21 cellular contexts compared by ENCODE assay signal in the genomic region with DNA sequence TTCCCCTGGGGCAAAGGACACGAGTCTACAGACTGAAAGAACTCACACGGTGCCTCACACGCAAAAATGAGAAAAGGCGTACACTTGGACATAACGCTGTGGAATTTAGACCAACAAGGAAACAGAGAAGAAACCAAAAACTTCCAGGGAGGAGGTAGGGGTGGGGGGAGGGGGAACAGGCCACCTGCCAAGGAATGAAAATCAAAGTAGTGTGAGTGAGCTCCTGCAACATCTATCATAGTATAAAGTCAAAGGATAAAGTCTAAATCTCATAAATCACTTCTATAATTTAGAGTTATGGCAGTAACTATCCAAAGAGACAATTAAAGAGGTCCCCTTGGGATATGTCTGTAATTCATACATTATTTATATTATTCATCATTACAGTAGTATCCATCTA. TPM values are rescaled to one million over a fixed set of nuclear protein-coding genes. Genes with fewer than 3 reads are reported as not detected.
A peak's percentile ranks its signal among the peaks of the same experiment; 100 is the strongest.
DNase-seq lines count a peak whose midpoint lies in the region; ATAC-seq and TF ChIP-seq lines count a peak whose summit lies in the region.
"Had no signal": no experiment of that assay in that cellular context is flagged by ENCODE, and none has a peak within 500 bp of the region (broad histone marks: within the 10 kb centered on the region; RNA-seq: fewer than 3 reads in every experiment).

No MANE protein-coding gene starts in this region.

- H3K27ac ChIP-seq in HCT116 (ENCODE audit: low read depth, low read length) (0 out of 2 replicates have a peak overlapping the region, but pooled peaks have one; percentile 37), SK-N-MC (no peak overlapping the region), neural progenitor cell (no peak overlapping the region)
- H3K27ac ChIP-seq: BLaER1 treated with 17β-estradiol and CSF1 and Interleukin-3, amounts not matched to agents 10 nM and 100 nM had no signal

- H3K9ac ChIP-seq in HCT116 (ENCODE audit: low read length) (0 out of 2 replicates have a peak overlapping the region, but pooled peaks have one; percentile 4), SK-N-MC (ENCODE audit: insufficient read length) (no peak overlapping the region), neural progenitor cell (no peak overlapping the region)
- H3K9ac ChIP-seq: BLaER1 treated with 17β-estradiol and CSF1 and Interleukin-3, amounts not matched to agents 10 nM and 100 nM had no signal

- H4K20me1 ChIP-seq in HCT116 (ENCODE audit: insufficient read depth) = no peaks in the 10 kb centered on the region
- no peaks in the 10 kb centered on the region for H4K20me1 ChIP-seq in neural progenitor cell (ENCODE audit: low read depth)
- H4K20me1 ChIP-seq: BLaER1 treated with 17β-estradiol and CSF1 and Interleukin-3, amounts not matched to agents 10 nM and 100 nM had no signal

- H3K4me3 Mint-ChIP-seq in mesothelial cell of epicardium (no peak overlapping the region), neural progenitor cell (no peak overlapping the region)
- no peak overlapping the region for H3K4me3 Mint-ChIP-seq in activated CD4-positive, alpha-beta T cell treated with anti-CD3 and anti-CD28 coated beads for 36 hours
- no peak overlapping the region for H3K4me3 Mint-ChIP-seq in stimulated activated naive B cell treated with anti-CD40 and anti-IgM and Interleukin-4, amounts not matched to agents 10 μg/mL and 1 μg/mL and 100 μg/mL, for 72 hours
- H3K4me3 Mint-ChIP-seq: B cell; CD8-positive, alpha-beta T cell had no signal

- no peak overlapping the region for H3K4me3 ChIP-seq in HCT116 (replicated peaks in 1 of 2; ENCODE audit: low read depth in 1 of 2, low read length in 2 of 2)
- 0 out of 2 replicates have a peak overlapping the region, but pooled peaks have one; percentile 6 for H3K4me3 ChIP-seq in SK-N-MC
- no peak overlapping the region for H3K4me3 ChIP-seq in neural progenitor cell
- H3K4me3 ChIP-seq: BLaER1 treated with 17β-estradiol and CSF1 and Interleukin-3, amounts not matched to agents 10 nM and 100 nM; GM12878 had no signal

- H3K4me1 Mint-ChIP-seq in mesothelial cell of epicardium = peaks cover 13% of the 10 kb centered on the region
- peaks cover 5% of the 10 kb centered on the region for H3K4me1 Mint-ChIP-seq in neural progenitor cell
- no peaks in the 10 kb centered on the region for H3K4me1 Mint-ChIP-seq in activated CD4-positive, alpha-beta T cell treated with anti-CD3 and anti-CD28 coated beads for 36 hours
- H3K4me1 Mint-ChIP-seq in stimulated activated naive B cell treated with anti-CD40 and anti-IgM and Interleukin-4, amounts not matched to agents 10 μg/mL and 1 μg/mL and 100 μg/mL, for 72 hours = no peaks in the 10 kb centered on the region
- H3K4me1 Mint-ChIP-seq: B cell had no signal

- intact Hi-C loops in HCT116 (cut with micrococcal nuclease) = no loop called here
- intact Hi-C loops in activated CD4-positive, alpha-beta T cell treated with anti-CD3 and anti-CD28 coated beads for 36 hours (cut with DNase I, micrococcal nuclease) = no loop called here

- H3F3A ChIP-seq in neural progenitor cell (ENCODE audit: low read depth) = no peaks in the 10 kb centered on the region

- H3K27me3 Mint-ChIP-seq in mesothelial cell of epicardium (ENCODE audit: low read depth) = no peaks in the 10 kb centered on the region
- H3K27me3 Mint-ChIP-seq in neural progenitor cell (ENCODE audit: insufficient read depth, low read depth) = peaks cover 4% of the 10 kb centered on the region
- H3K27me3 Mint-ChIP-seq in activated CD4-positive, alpha-beta T cell treated with anti-CD3 and anti-CD28 coated beads for 36 hours = no peaks in the 10 kb centered on the region
- no peaks in the 10 kb centered on the region for H3K27me3 Mint-ChIP-seq in stimulated activated naive B cell treated with anti-CD40 and anti-IgM and Interleukin-4, amounts not matched to agents 10 μg/mL and 1 μg/mL and 100 μg/mL, for 72 hours
- H3K27me3 Mint-ChIP-seq: B cell had no signal

- H3K9me2 ChIP-seq in HCT116 (ENCODE audit: insufficient read depth) = no peaks in the 10 kb centered on the region

- ATAC-seq in HCT116 = no peak
- ATAC-seq in activated CD4-positive, alpha-beta T cell treated with anti-CD3 and anti-CD28 coated beads for 36 hours = no peak
- ATAC-seq in HG02885 (IDR thresholded peaks at IDR 0.05; ENCODE audit: poor library complexity, unreplicated experiment) = no peak
- no peak for ATAC-seq in stimulated activated naive B cell treated with anti-CD40 and anti-IgM and Interleukin-4, amounts not matched to agents 10 μg/mL and 1 μg/mL and 100 μg/mL, for 72 hours (replicated peaks)
- ATAC-seq: CD8-positive, alpha-beta T cell; GM12878; HepG2 had no signal

- CTCF ChIA-PET in HCT116 (lab: Charles Lee) = no interaction called here
- CTCF ChIA-PET in activated CD4-positive, alpha-beta T cell treated with anti-CD3 and anti-CD28 coated beads for 36 hours (lab: Charles Lee) = no interaction called here

- TF ChIP-seq CTCF in HCT116 (IDR thresholded peaks at IDR 0.05 in 2 of 3, conservative IDR thresholded peaks at IDR 0.05 in 1 of 3; ENCODE audit: borderline replicate concordance in 1 of 3, insufficient read depth in 1 of 3, low read depth in 2 of 3, low read length in 2 of 3) (no peak), mesothelial cell of epicardium (IDR thresholded peaks at IDR 0.05; ENCODE audit: unreplicated experiment) (no peak), neural progenitor cell (IDR thresholded peaks at IDR 0.05) (no peak)

- no peaks in the 10 kb centered on the region for H3K79me2 ChIP-seq in HCT116 (ENCODE audit: insufficient read depth, low read length)
- H3K79me2 ChIP-seq in neural progenitor cell (ENCODE audit: low read depth) = no peaks in the 10 kb centered on the region

- RAD21 ChIA-PET in HCT116 (lab: Charles Lee; ENCODE audit: low non-redundant PET in 1 of 2, low total read pairs in 2 of 2, uncharacterized antibody in 2 of 2, unreplicated experiment in 2 of 2) = no interaction called here

- no TSS peak for BruUV-seq in HCT116 (replicated peaks; lab: Mats Ljungman, UMichigan)

- TF ChIP-seq RAD21 in HCT116 (IDR thresholded peaks at IDR 0.05; ENCODE audit: low read depth) = no peak

- H3K9me3 ChIP-seq in HCT116 (ENCODE audit: control insufficient read depth in 1 of 2, insufficient read depth in 1 of 2, low read depth in 1 of 2, low read length in 2 of 2) (no peaks in the 10 kb centered on the region), SK-N-MC (ENCODE audit: low read depth, low read length) (no peaks in the 10 kb centered on the region), neural progenitor cell (ENCODE audit: low read depth) (no peaks in the 10 kb centered on the region)

- no peaks in the 10 kb centered on the region for H3K36me3 ChIP-seq in HCT116 (ENCODE audit: control insufficient read depth in 1 of 2, insufficient read depth in 2 of 2, low read length in 2 of 2)
- no peaks in the 10 kb centered on the region for H3K36me3 ChIP-seq in SK-N-MC (ENCODE audit: insufficient read depth, low read length)
- H3K36me3 ChIP-seq in neural progenitor cell = no peaks in the 10 kb centered on the region

- H3K4me2 ChIP-seq in HCT116 (ENCODE audit: low read length) (peak overlapping the region; percentile 5; the same call in 1 of the 2 replicates), neural progenitor cell (no peak overlapping the region)
- H3K4me2 ChIP-seq: BLaER1 treated with 17β-estradiol and CSF1 and Interleukin-3, amounts not matched to agents 10 nM and 100 nM had no signal

- H3K36me3 Mint-ChIP-seq in mesothelial cell of epicardium (peaks cover 2% of the 10 kb centered on the region), neural progenitor cell (peaks cover 8% of the 10 kb centered on the region)
- no peaks in the 10 kb centered on the region for H3K36me3 Mint-ChIP-seq in activated CD4-positive, alpha-beta T cell treated with anti-CD3 and anti-CD28 coated beads for 36 hours (ENCODE audit: low read depth)
- H3K36me3 Mint-ChIP-seq in stimulated activated naive B cell treated with anti-CD40 and anti-IgM and Interleukin-4, amounts not matched to agents 10 μg/mL and 1 μg/mL and 100 μg/mL, for 72 hours = peaks cover 0 to 6% of the 10 kb centered on the region in 2 donors
- H3K36me3 Mint-ChIP-seq: CD8-positive, alpha-beta T cell had no signal

- POLR2A ChIA-PET in HCT116 (lab: Charles Lee) = no interaction called here
- POLR2A ChIA-PET in activated CD4-positive, alpha-beta T cell treated with anti-CD3 and anti-CD28 coated beads for 36 hours (lab: Charles Lee) = no interaction called here

- peaks cover 6% of the 10 kb centered on the region for H3K9me3 Mint-ChIP-seq in mesothelial cell of epicardium
- peaks cover 9% of the 10 kb centered on the region for H3K9me3 Mint-ChIP-seq in neural progenitor cell
- H3K9me3 Mint-ChIP-seq in activated CD4-positive, alpha-beta T cell treated with anti-CD3 and anti-CD28 coated beads for 36 hours (ENCODE audit: low read depth) = no peaks in the 10 kb centered on the region
- peaks cover 5 to 7% of the 10 kb centered on the region in 2 donors for H3K9me3 Mint-ChIP-seq in stimulated activated naive B cell treated with anti-CD40 and anti-IgM and Interleukin-4, amounts not matched to agents 10 μg/mL and 1 μg/mL and 100 μg/mL, for 72 hours
- H3K9me3 Mint-ChIP-seq: CD8-positive, alpha-beta T cell had no signal

- H3K4me1 ChIP-seq in HCT116 (ENCODE audit: control insufficient read depth in 1 of 2, insufficient read depth in 2 of 2, low read length in 2 of 2) = peaks cover 35 to 46% of the 10 kb centered on the region in 2 experiments
- no peaks in the 10 kb centered on the region for H3K4me1 ChIP-seq in neural progenitor cell

- TF ChIP-seq POLR2A in HCT116 (IDR thresholded peaks at IDR 0.05; ENCODE audit: borderline replicate concordance, extremely low read depth, insufficient read depth, insufficient read length) = no peak

- DNase-seq in HCT116 (ENCODE audit: low read depth, low spot score) (no peak), SK-N-MC (ENCODE audit: low read depth, low spot score) (no peak), mesothelial cell of epicardium (ENCODE audit: low spot score in 2 of 2, unreplicated experiment in 2 of 2) (no peak), neural progenitor cell (ENCODE audit: low spot score) (no peak)
- DNase-seq in stimulated activated CD4-positive, alpha-beta T cell treated with anti-CD3 and anti-CD28 coated beads, Interleukin-2, amount 100 ng/mL, for 24 hours = no peak
- DNase-seq in activated CD4-positive, alpha-beta T cell treated with anti-CD3 and anti-CD28 coated beads for 36 hours = no peak
- DNase-seq in stimulated activated naive B cell treated with anti-CD40 and anti-IgM and Interleukin-4, amounts not matched to agents 10 μg/mL and 1 μg/mL and 100 μg/mL, for 72 hours = no peak
- DNase-seq: 8988T; CD8-positive, alpha-beta T cell; COR-L47; DMS 273 treated with DMSO at 0.1 percent for 48 hours; DMS53; DND-41; EL; GOT3; H7 had no signal

- H3K27ac Mint-ChIP-seq in mesothelial cell of epicardium = peak overlapping the region; percentile 43
- H3K27ac Mint-ChIP-seq in neural progenitor cell = peak overlapping the region; percentile 83
- no peak overlapping the region for H3K27ac Mint-ChIP-seq in activated CD4-positive, alpha-beta T cell treated with anti-CD3 and anti-CD28 coated beads for 36 hours
- H3K27ac Mint-ChIP-seq in stimulated activated naive B cell treated with anti-CD40 and anti-IgM and Interleukin-4, amounts not matched to agents 10 μg/mL and 1 μg/mL and 100 μg/mL, for 72 hours = no peak overlapping the region
- H3K27ac Mint-ChIP-seq: B cell; CD8-positive, alpha-beta T cell had no signal

- H2AFZ ChIP-seq in HCT116 (ENCODE audit: low read depth, low read length, poor library complexity, severe bottlenecking) (peak overlapping the region; percentile 17), neural progenitor cell (replicated peaks) (no peak overlapping the region)

- H3K27me3 ChIP-seq in HCT116 (ENCODE audit: insufficient read depth, low read length) (no peaks in the 10 kb centered on the region), neural progenitor cell (no peaks in the 10 kb centered on the region)
- H3K27me3 ChIP-seq: BLaER1 treated with 17β-estradiol and CSF1 and Interleukin-3, amounts not matched to agents 10 nM and 100 nM had no signal

RNA-seq across cellular contexts. Expression of a gene that starts 10.0 kb away (rescaled TPM):
- 3.7 TPM for total RNA-seq in HCT116 (2021; ENCODE audit: unreplicated experiment)
- polyA plus RNA-seq in HCT116 (2012) = 2.0 and 2.3 TPM in 2 replicates
- 13.1 to 13.8 TPM (median 13.6 TPM) in 3 replicates for total RNA-seq in mesothelial cell of epicardium
- total RNA-seq in neural progenitor cell (ENCODE audit: low replicate concordance) = 5.2 and 5.9 TPM in 2 replicates
- not detected for total RNA-seq in activated CD4-positive, alpha-beta T cell treated with anti-CD3 and anti-CD28 coated beads for 36 hours
- total RNA-seq: CD8-positive, alpha-beta T cell had no signal

RNA-seq across cellular contexts. Expression of a gene that starts 47.5 kb away (rescaled TPM):
- 68.4 TPM for total RNA-seq in HCT116 (2021; ENCODE audit: unreplicated experiment)
- polyA plus RNA-seq in HCT116 (2012) = 23.7 and 33.3 TPM in 2 replicates
- 33.2 to 38.3 TPM (median 34.5 TPM) in 3 replicates for total RNA-seq in mesothelial cell of epicardium
- 20.8 and 26.4 TPM in 2 replicates for total RNA-seq in neural progenitor cell (ENCODE audit: low replicate concordance)
- total RNA-seq in activated CD4-positive, alpha-beta T cell treated with anti-CD3 and anti-CD28 coated beads for 36 hours = 10 to 100 TPM; 39.7 to 43.9 TPM

Comparison
In these comparisons a context has a peak if more than half of its experiments do, and no peak if none do; other contexts are left out.
1. H3K27ac Mint-ChIP-seq: peak in mesothelial cell of epicardium (single experiment) and neural progenitor cell (single experiment); none in activated CD4-positive, alpha-beta T cell treated with anti-CD3 and anti-CD28 coated beads for 36 hours (single experiment) and stimulated activated naive B cell treated with anti-CD40 and anti-IgM and Interleukin-4, amounts not matched to agents 10 μg/mL and 1 μg/mL and 100 μg/mL, for 72 hours (single experiment).